16 cellular contexts compared by ENCODE assay signal in genomic region chr4:130125468-130125867, GRCh38.
"Had no signal": no experiment of that assay in that cellular context is flagged by ENCODE, and none has a peak within 500 bp of the region (broad histone marks: within the 10 kb centered on the region; RNA-seq: fewer than 3 reads in every experiment).

No MANE protein-coding gene starts in this region.

- H3K4me1 ChIP-seq: pancreas, tibial artery, uterus had no signal

- H3K4me3 ChIP-seq: coronary artery, pancreas, tibial artery, uterus had no signal

- ATAC-seq: esophagus mucosa; stimulated activated memory B cell treated with anti-CD40 and anti-IgM and Interleukin-4, amounts not matched to agents 10 μg/mL and 1 μg/mL and 100 μg/mL, for 72 hours had no signal

- H3K9me3 ChIP-seq: pancreas, tibial artery, uterus had no signal

- H3K4me3 Mint-ChIP-seq: activated CD4-positive, alpha-beta T cell treated with anti-CD3 and anti-CD28 coated beads, Interleukin-2, amount 10 ng/mL, durations not matched to agents 24 days and 14 days; activated naive CD8-positive, alpha-beta T cell; stimulated activated memory B cell treated with anti-CD40 and anti-IgM and Interleukin-4, amounts not matched to agents 10 μg/mL and 1 μg/mL and 100 μg/mL, for 72 hours; T-helper 2 cell treated with Interferon-gamma antibody and Interleukin-4, amounts not matched to agents 5 μg/mL and 100 μg/mL, for 36 hours had no signal

- H3K27me3 Mint-ChIP-seq: activated CD4-positive, alpha-beta T cell treated with anti-CD3 and anti-CD28 coated beads, Interleukin-2, amount 10 ng/mL, durations not matched to agents 24 days and 14 days; activated naive CD8-positive, alpha-beta T cell; stimulated activated memory B cell treated with anti-CD40 and anti-IgM and Interleukin-4, amounts not matched to agents 10 μg/mL and 1 μg/mL and 100 μg/mL, for 72 hours had no signal

- H3K9me3 Mint-ChIP-seq: activated CD4-positive, alpha-beta T cell treated with anti-CD3 and anti-CD28 coated beads, Interleukin-2, amount 10 ng/mL, durations not matched to agents 24 days and 14 days; stimulated activated memory B cell treated with anti-CD40 and anti-IgM and Interleukin-4, amounts not matched to agents 10 μg/mL and 1 μg/mL and 100 μg/mL, for 72 hours had no signal

- H3K4me1 Mint-ChIP-seq: activated CD4-positive, alpha-beta T cell treated with anti-CD3 and anti-CD28 coated beads, Interleukin-2, amount 10 ng/mL, durations not matched to agents 24 days and 14 days; stimulated activated memory B cell treated with anti-CD40 and anti-IgM and Interleukin-4, amounts not matched to agents 10 μg/mL and 1 μg/mL and 100 μg/mL, for 72 hours had no signal

- H3K27me3 ChIP-seq: pancreas, tibial artery, uterus had no signal

- H3K27ac Mint-ChIP-seq: activated CD4-positive, alpha-beta T cell treated with anti-CD3 and anti-CD28 coated beads, Interleukin-2, amount 10 ng/mL, durations not matched to agents 24 days and 14 days; activated naive CD8-positive, alpha-beta T cell; stimulated activated memory B cell treated with anti-CD40 and anti-IgM and Interleukin-4, amounts not matched to agents 10 μg/mL and 1 μg/mL and 100 μg/mL, for 72 hours; T-helper 2 cell treated with Interferon-gamma antibody and Interleukin-4, amounts not matched to agents 5 μg/mL and 100 μg/mL, for 36 hours had no signal

- H3K36me3 Mint-ChIP-seq: activated naive CD8-positive, alpha-beta T cell; stimulated activated memory B cell treated with anti-CD40 and anti-IgM and Interleukin-4, amounts not matched to agents 10 μg/mL and 1 μg/mL and 100 μg/mL, for 72 hours had no signal

- DNase-seq: activated CD4-positive, alpha-beta T cell treated with anti-CD3 and anti-CD28 coated beads, Interleukin-2, amount 10 ng/mL, durations not matched to agents 24 days and 14 days; activated CD4-positive, CD25-positive, alpha-beta regulatory T cell; activated CD8-positive, alpha-beta memory T cell treated with anti-CD3 and anti-CD28 coated beads, Interleukin-2, amount 50 U/mL, for 48 hours; activated gamma-delta T cell treated with Interleukin-2 at 50 U/mL for 16 hours; foreskin fibroblast; glutamatergic neuron; kidney glomerular epithelial cell; pancreas; stimulated activated CD4-positive, alpha-beta T cell treated with anti-CD3 and anti-CD28 coated beads, Interleukin-2, amount 100 ng/mL, for 48 hours; tibial artery; uterus had no signal

- H3K27ac ChIP-seq: coronary artery, pancreas, tibial artery, uterus had no signal

- H3K36me3 ChIP-seq: pancreas, tibial artery, uterus had no signal
